Comparison of ENCODE assay signal across 8 cellular contexts in genomic region chr1:89085781-89086180, GRCh38. TPM values are rescaled to one million over a fixed set of nuclear protein-coding genes. Genes with fewer than 3 reads are reported as not detected.
DNase-seq lines count a peak whose midpoint lies in the region; ATAC-seq and TF ChIP-seq lines count a peak whose summit lies in the region.

No MANE protein-coding gene starts in this region.

- no peak overlapping the region for H3K4me2 ChIP-seq in neuronal stem cell (ENCODE audit: insufficient read depth, low read length, poor library complexity, severe bottlenecking)

- no peak overlapping the region for H3K14ac ChIP-seq in neuronal stem cell (ENCODE audit: low read length)

- no peak overlapping the region for H2BK15ac ChIP-seq in neuronal stem cell (ENCODE audit: low read length)

- H3K36me3 ChIP-seq in H7 (replicated peaks; ENCODE audit: control insufficient read depth, insufficient read depth, low read length) (no peaks in the 10 kb centered on the region), Panc1 (ENCODE audit: control insufficient read depth, insufficient read depth, low read length) (no peaks in the 10 kb centered on the region), neuronal stem cell (replicated peaks in 1 of 2; ENCODE audit: control insufficient read depth in 2 of 2, insufficient read depth in 2 of 2, low read length in 2 of 2) (no peaks in the 10 kb centered on the region)

- no peak overlapping the region for H3K27ac ChIP-seq in Panc1 (ENCODE audit: low read length)
- H3K27ac ChIP-seq in neuronal stem cell (replicated peaks; ENCODE audit: low read length), result no peak overlapping the region

- H3K9me3 ChIP-seq in Panc1 (ENCODE audit: control insufficient read depth, insufficient read depth, low read depth, low read length) (no peaks in the 10 kb centered on the region; the same call in 1 of the 2 replicates), neuronal stem cell (replicated peaks in 1 of 2; ENCODE audit: control insufficient read depth in 2 of 2, insufficient read depth in 1 of 2, low read depth in 1 of 2, low read length in 2 of 2) (no peaks in the 10 kb centered on the region)

- H3K4me1 ChIP-seq in Panc1 (ENCODE audit: control insufficient read depth, insufficient read depth, low read length) (no peaks in the 10 kb centered on the region), neuronal stem cell (ENCODE audit: control insufficient read depth in 2 of 2, insufficient read depth in 1 of 2, low read depth in 1 of 2, low read length in 2 of 2) (no peaks in the 10 kb centered on the region)

- in situ Hi-C loops in Panc1 (cut with HindIII; ENCODE audit: low pct_unique_long_range_greater_than_20kb, low sequenced_read_pairs) (no loop called here), KBM-7 (cut with MboI; ENCODE audit: low pct_unique_long_range_greater_than_20kb, low sequenced_read_pairs) (no loop called here)

- H3K4ac ChIP-seq in neuronal stem cell (ENCODE audit: low read length), result no peak overlapping the region

- peak; percentile 14 for DNase-seq in CMK (ENCODE audit: low read depth)
- DNase-seq in H7, result peak; percentile 57
- DNase-seq in Panc1 (ENCODE audit: low read depth, low spot score), result peak; percentile 22
- DNase-seq in central memory CD4-positive, alpha-beta T cell, result peak; percentile 52
- peak; percentile 11 for DNase-seq in neuronal stem cell (ENCODE audit: low spot score)
- DNase-seq in retina, result no peak
- no peak for DNase-seq in KBM-7
- DNase-seq in GF-D8 (lab: John Stamatoyannopoulos, UW), result no peak

- ATAC-seq in Panc1, result peak; percentile 85

- no peak overlapping the region for H3K23ac ChIP-seq in neuronal stem cell (ENCODE audit: low read depth, low read length, poor library complexity)

- no peak overlapping the region for H2BK120ac ChIP-seq in neuronal stem cell (ENCODE audit: low read depth, low read length)

- H4K8ac ChIP-seq in neuronal stem cell (ENCODE audit: low read depth, low read length), result no peak overlapping the region

- H3K27me3 ChIP-seq in H7 (ENCODE audit: control insufficient read depth, insufficient read depth, low read length) (no peaks in the 10 kb centered on the region), Panc1 (ENCODE audit: control insufficient read depth, insufficient read depth, low read length) (0 out of 2 replicates have a peak, but pooled peaks cover 3% of the 10 kb centered on the region), neuronal stem cell (ENCODE audit: control insufficient read depth in 3 of 3, insufficient read depth in 3 of 3, low read depth in 1 of 3, low read length in 3 of 3) (no peaks in the 10 kb centered on the region)

- H2BK12ac ChIP-seq in neuronal stem cell (ENCODE audit: low read length), result no peak overlapping the region

- H3K4me3 ChIP-seq in H7 (ENCODE audit: insufficient read depth, low read depth, low read length) (no peak overlapping the region), Panc1 (ENCODE audit: low read depth in 2 of 2, low read length in 2 of 2) (no peak overlapping the region), neuronal stem cell (ENCODE audit: low read length in 2 of 2) (no peak overlapping the region)

- POLR2A ChIA-PET in Panc1 (lab: Charles Lee), result no interaction called here

- intact Hi-C loops in Panc1 (cut with micrococcal nuclease; ENCODE audit: unreplicated experiment), result loop anchor here (2.0 to 5.0 kb wide), 2 partner anchors 273 to 372 kb away; no protein-coding TSS in a partner anchor

- no peaks in the 10 kb centered on the region for H3K79me1 ChIP-seq in neuronal stem cell (ENCODE audit: low read depth, low read length)

- no peak overlapping the region for H3K9ac ChIP-seq in neuronal stem cell (ENCODE audit: low read depth, low read length, poor library complexity)

- H4K91ac ChIP-seq in neuronal stem cell (ENCODE audit: low read depth, low read length, poor library complexity), result no peak overlapping the region

- TF ChIP-seq CTCF in Panc1 (IDR thresholded peaks at IDR 0.05), result peak; percentile 60

- no peak overlapping the region for H3K18ac ChIP-seq in neuronal stem cell (ENCODE audit: low read length)

- no peak overlapping the region for H2AFZ ChIP-seq in neuronal stem cell (ENCODE audit: low read length)

- H2BK5ac ChIP-seq in neuronal stem cell (ENCODE audit: low read length), result no peak overlapping the region

- CTCF ChIA-PET in Panc1 (lab: Charles Lee), result interaction anchor here (0.5 to 1.5 kb wide), 6 partner anchors 62 to 519 kb away, joined by 3 to 10 read pairs (median 4); no protein-coding TSS in a partner anchor

- H2AK5ac ChIP-seq in neuronal stem cell (ENCODE audit: low read depth, low read length), result no peak overlapping the region

- BruUV-seq in Panc1 (replicated peaks; lab: Mats Ljungman, UMichigan), result no TSS peak

RNA-seq across cellular contexts. Expression of gene GBP1, which starts 20.8 kb away (rescaled TPM):
- total RNA-seq in H7 (2014; rRNA removed; shearing (Covaris generic)), result not detected in 2 replicates
- 0.80 TPM for total RNA-seq in Panc1 (2021; ENCODE audit: unreplicated experiment)
- polyA plus RNA-seq in Panc1 (2012; ENCODE audit: insufficient read length), result not detected
- polyA plus RNA-seq in neuronal stem cell (2013, experiment 1 of 2), result not detected
- not detected for polyA plus RNA-seq in neuronal stem cell (2013, experiment 2 of 2)

RNA-seq across cellular contexts. Expression of gene GBP2, which starts 40.1 kb away (rescaled TPM):
- total RNA-seq in H7 (2014; rRNA removed; shearing (Covaris generic)), result 0.04 and 0.07 TPM in 2 replicates
- total RNA-seq in Panc1 (2021; ENCODE audit: unreplicated experiment), result 3.0 TPM
- polyA plus RNA-seq in Panc1 (2012; ENCODE audit: insufficient read length), result 0.50 TPM
- polyA plus RNA-seq in neuronal stem cell (2013, experiment 1 of 2), result not detected
- polyA plus RNA-seq in neuronal stem cell (2013, experiment 2 of 2), result not detected

Comparison
In these comparisons a context has a peak if more than half of its experiments do, and no peak if none do; other contexts are left out.
1. DNase-seq: peak in CMK (single experiment), H7 (single experiment), Panc1 (single experiment), central memory CD4-positive, alpha-beta T cell (single experiment) and neuronal stem cell (single experiment); none in retina (single experiment), KBM-7 (single experiment) and GF-D8 (single experiment).